ENCODE assay signal across 8 cellular contexts in the genomic region with DNA sequence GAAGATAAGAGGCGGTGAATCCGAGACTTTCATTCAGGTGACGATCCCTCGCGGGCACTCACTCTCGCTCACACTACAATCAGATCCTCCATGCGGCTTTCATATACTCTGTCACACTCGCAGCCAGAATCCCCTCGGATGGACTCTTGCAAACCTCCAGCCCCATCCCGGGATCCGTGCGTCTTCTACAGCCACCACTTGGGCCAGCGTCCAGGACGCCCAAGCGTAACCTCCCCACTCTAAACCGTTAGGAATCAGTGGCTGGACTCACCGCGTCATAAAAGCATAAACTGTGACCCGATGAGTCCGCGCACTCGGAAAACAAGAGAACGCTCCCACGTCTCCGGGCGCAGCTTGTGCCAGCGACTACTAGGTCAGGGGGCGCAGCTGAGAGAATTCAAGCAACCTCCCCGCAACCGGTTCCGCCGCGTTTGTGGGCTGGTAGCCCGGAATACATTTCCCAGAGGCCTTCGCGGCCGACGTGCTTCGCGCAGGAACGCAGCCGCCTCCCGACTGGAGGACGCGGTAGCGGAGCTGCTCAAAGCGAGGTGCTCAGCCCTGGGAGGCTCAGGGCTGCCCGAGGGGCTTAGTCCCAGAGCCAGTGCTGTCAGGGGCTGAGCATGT. TPM values are rescaled to one million over a fixed set of nuclear protein-coding genes. Genes with fewer than 3 reads are reported as not detected.
DNase-seq lines count a peak whose midpoint lies in the region; ATAC-seq lines count a peak whose summit lies in the region.

No MANE protein-coding gene starts in this region.

- peaks cover 10% of the 10 kb centered on the region for H3K9me3 Mint-ChIP-seq in activated CD8-positive, alpha-beta memory T cell treated with anti-CD3 and anti-CD28 coated beads, Interleukin-2, amount 10 ng/mL, durations not matched to agents 7 days and 5 days (ENCODE audit: low read depth)
- peaks cover 3% of the 10 kb centered on the region in 2 donors for H3K9me3 Mint-ChIP-seq in effector memory CD8-positive, alpha-beta T cell

- H3K27me3 Mint-ChIP-seq in activated CD8-positive, alpha-beta memory T cell treated with anti-CD3 and anti-CD28 coated beads, Interleukin-2, amount 10 ng/mL, durations not matched to agents 7 days and 5 days = no peaks in the 10 kb centered on the region
- H3K27me3 Mint-ChIP-seq in effector memory CD8-positive, alpha-beta T cell = no peaks in the 10 kb centered on the region

- peaks cover 17% of the 10 kb centered on the region for H3K36me3 Mint-ChIP-seq in activated CD8-positive, alpha-beta memory T cell treated with anti-CD3 and anti-CD28 coated beads, Interleukin-2, amount 10 ng/mL, durations not matched to agents 7 days and 5 days
- peaks cover 12% of the 10 kb centered on the region for H3K36me3 Mint-ChIP-seq in effector memory CD8-positive, alpha-beta T cell (ENCODE audit: insufficient read depth)

- DNase-seq in EL = peak; percentile 63
- peak; percentile 85 for DNase-seq in NCI-H2171 (lab: John Stamatoyannopoulos, UW)
- peak; percentile 89 for DNase-seq in activated CD8-positive, alpha-beta memory T cell treated with anti-CD3 and anti-CD28 coated beads, Interleukin-2, amount 10 ng/mL, durations not matched to agents 7 days and 5 days
- DNase-seq in effector memory CD8-positive, alpha-beta T cell = peak; percentile 60 to 67 (median 65)
- peak; percentile 75 to 81 for DNase-seq in lung microvascular endothelial cell (ENCODE audit: low read depth in 2 of 2)
- peak; percentile 74 to 84 for DNase-seq in stimulated activated CD4-positive, alpha-beta T cell treated with anti-CD3 and anti-CD28 coated beads, Interleukin-4, amount 100 ng/mL, for 4 hours
- no peak for DNase-seq in NK-92 treated with Interleukin-12 subunit alpha and Interleukin-12 subunit beta, amount 100 ng/mL, for 24 hours (lab: John Stamatoyannopoulos, UW)
- no peak for DNase-seq in COLO668 (lab: John Stamatoyannopoulos, UW; ENCODE audit: unreplicated experiment)

- ATAC-seq in activated CD8-positive, alpha-beta memory T cell treated with anti-CD3 and anti-CD28 coated beads, Interleukin-2, amount 10 ng/mL, durations not matched to agents 7 days and 5 days = peak; percentile 94
- ATAC-seq in effector memory CD8-positive, alpha-beta T cell (replicated peaks) = peak; percentile 96

- peak overlapping the region; percentile 91 for H3K4me3 Mint-ChIP-seq in activated CD8-positive, alpha-beta memory T cell treated with anti-CD3 and anti-CD28 coated beads, Interleukin-2, amount 10 ng/mL, durations not matched to agents 7 days and 5 days
- peak overlapping the region; percentile 95 for H3K4me3 Mint-ChIP-seq in effector memory CD8-positive, alpha-beta T cell

- CTCF ChIA-PET in activated CD8-positive, alpha-beta memory T cell treated with anti-CD3 and anti-CD28 coated beads, Interleukin-2, amount 10 ng/mL, durations not matched to agents 7 days and 5 days (lab: Charles Lee) = no interaction called here

- peaks cover 12% of the 10 kb centered on the region for H3K4me1 Mint-ChIP-seq in activated CD8-positive, alpha-beta memory T cell treated with anti-CD3 and anti-CD28 coated beads, Interleukin-2, amount 10 ng/mL, durations not matched to agents 7 days and 5 days
- H3K4me1 Mint-ChIP-seq in effector memory CD8-positive, alpha-beta T cell (ENCODE audit: low read depth in 2 of 2) = peaks cover 7 to 8% of the 10 kb centered on the region in 2 donors

- H3K27ac Mint-ChIP-seq in activated CD8-positive, alpha-beta memory T cell treated with anti-CD3 and anti-CD28 coated beads, Interleukin-2, amount 10 ng/mL, durations not matched to agents 7 days and 5 days = peak overlapping the region; percentile 84
- peak overlapping the region; percentile 92 to 94 for H3K27ac Mint-ChIP-seq in effector memory CD8-positive, alpha-beta T cell

RNA-seq across cellular contexts. Expression of gene ZNF607, which starts 27.6 kb away (rescaled TPM):
- total RNA-seq in activated CD8-positive, alpha-beta memory T cell treated with anti-CD3 and anti-CD28 coated beads, Interleukin-2, amount 10 ng/mL, durations not matched to agents 7 days and 5 days = 1 to 10 TPM; 4.4 to 6.6 TPM
- total RNA-seq in lung microvascular endothelial cell = 2.0 and 3.6 TPM in 2 replicates

RNA-seq across cellular contexts. Expression of gene ZFP30, which starts 36.7 kb away (rescaled TPM):
- 10 to 100 TPM; 11.9 to 15.1 TPM for total RNA-seq in activated CD8-positive, alpha-beta memory T cell treated with anti-CD3 and anti-CD28 coated beads, Interleukin-2, amount 10 ng/mL, durations not matched to agents 7 days and 5 days
- total RNA-seq in lung microvascular endothelial cell = 9.6 and 13.9 TPM in 2 replicates

Comparison
In these comparisons a context has a peak if more than half of its experiments do, and no peak if none do; other contexts are left out.
1. DNase-seq: peak in EL (single experiment), NCI-H2171 (single experiment), activated CD8-positive, alpha-beta memory T cell treated with anti-CD3 and anti-CD28 coated beads, Interleukin-2, amount 10 ng/mL, durations not matched to agents 7 days and 5 days (single experiment), effector memory CD8-positive, alpha-beta T cell (3 of 3), lung microvascular endothelial cell (2 of 2) and stimulated activated CD4-positive, alpha-beta T cell treated with anti-CD3 and anti-CD28 coated beads, Interleukin-4, amount 100 ng/mL, for 4 hours (2 of 2); none in NK-92 treated with Interleukin-12 subunit alpha and Interleukin-12 subunit beta, amount 100 ng/mL, for 24 hours (single experiment) and COLO668 (single experiment).